25 cellular contexts compared by ENCODE assay signal in genomic region chr21:32214654-32215305, GRCh38.
"Had no signal": no experiment of that assay in that cellular context is flagged by ENCODE, and none has a peak within 500 bp of the region (broad histone marks: within the 10 kb centered on the region; RNA-seq: fewer than 3 reads in every experiment).

No MANE protein-coding gene starts in this region.

- H3K27ac ChIP-seq: brain microvascular endothelial cell, gastroesophageal sphincter, hepatocyte, suprapubic skin, tibial artery had no signal

- H3K4me1 ChIP-seq: gastroesophageal sphincter, suprapubic skin, tibial artery had no signal

- H3K9me3 ChIP-seq: gastroesophageal sphincter, suprapubic skin, tibial artery had no signal

- H3K9me3 Mint-ChIP-seq: effector memory CD8-positive, alpha-beta T cell had no signal

- H2AFZ ChIP-seq: hepatocyte had no signal

- H3K4me3 ChIP-seq: gastroesophageal sphincter, hepatocyte, lung, suprapubic skin, tibial artery had no signal

- H3K4me2 ChIP-seq: hepatocyte had no signal

- H3K27me3 ChIP-seq: brain microvascular endothelial cell, gastroesophageal sphincter, hepatocyte, suprapubic skin, tibial artery had no signal

- H3K36me3 ChIP-seq: brain microvascular endothelial cell, gastroesophageal sphincter, suprapubic skin, tibial artery had no signal

- H3K27ac Mint-ChIP-seq: activated T-cell treated with anti-CD3 and anti-CD28 coated beads, Interleukin-2, amount 50 U/mL, for 24 hours; effector memory CD8-positive, alpha-beta T cell; naive thymus-derived CD4-positive, alpha-beta T cell; T-cell had no signal

- H3K4me1 Mint-ChIP-seq: naive thymus-derived CD4-positive, alpha-beta T cell; T-cell had no signal

- H3K79me2 ChIP-seq: hepatocyte had no signal

- DNase-seq: activated CD4-positive, alpha-beta T cell treated with anti-CD3 and anti-CD28 coated beads for 48 hours; activated CD4-positive, alpha-beta T cell treated with anti-CD3 and anti-CD28 coated beads, Interleukin-2, amount 50 U/mL, for 48 hours; activated CD8-positive, alpha-beta memory T cell treated with anti-CD3 and anti-CD28 coated beads, Interleukin-2, amount 50 U/mL, for 48 hours; activated gamma-delta T cell; activated naive CD4-positive, alpha-beta T cell treated with anti-CD3 and anti-CD28 coated beads, Interleukin-2, amount 50 U/mL, for 16 hours; activated T-cell treated with anti-CD3 and anti-CD28 coated beads, Interleukin-2, amount 50 U/mL, for 24 hours; amniotic stem cell; brain microvascular endothelial cell; caudate nucleus; cortex of kidney; effector memory CD8-positive, alpha-beta T cell; erythroblast; kidney; naive thymus-derived CD4-positive, alpha-beta T cell; posterior cingulate gyrus; right cardiac atrium; stimulated activated naive CD4-positive, alpha-beta T cell; T-cell; tibial artery had no signal

- ATAC-seq: effector memory CD8-positive, alpha-beta T cell; gastroesophageal sphincter; left lobe of liver; naive thymus-derived CD4-positive, alpha-beta T cell; T-cell had no signal

- H3K4me3 Mint-ChIP-seq: activated T-cell treated with anti-CD3 and anti-CD28 coated beads, Interleukin-2, amount 50 U/mL, for 24 hours; effector memory CD8-positive, alpha-beta T cell; naive thymus-derived CD4-positive, alpha-beta T cell; neural crest cell; T-cell had no signal
